In genomic region chr2:594297-594949, GRCh38 we compare ENCODE assay signal across 18 cellular contexts.
A peak's percentile ranks its signal among the peaks of the same experiment; 100 is the strongest.
DNase-seq lines count a peak whose midpoint lies in the region; ATAC-seq, FAIRE-seq and TF ChIP-seq lines count a peak whose summit lies in the region.
"Had no signal": no experiment of that assay in that cellular context is flagged by ENCODE, and none has a peak within 500 bp of the region (broad histone marks: within the 10 kb centered on the region; RNA-seq: fewer than 3 reads in every experiment).

No MANE protein-coding gene starts in this region.

- H3K4me3 Mint-ChIP-seq in neural crest cell, result no peak overlapping the region
- H3K4me3 Mint-ChIP-seq in stimulated activated memory B cell treated with anti-CD40 and anti-IgM and Interleukin-4, amounts not matched to agents 10 μg/mL and 1 μg/mL and 100 μg/mL, for 72 hours, result no peak overlapping the region
- H3K4me3 Mint-ChIP-seq in activated CD4-positive, alpha-beta T cell treated with anti-CD3 and anti-CD28 coated beads, Interleukin-2, amount 10 ng/mL, durations not matched to agents 24 days and 14 days, result no peak overlapping the region
- H3K4me3 Mint-ChIP-seq in CD4-positive, alpha-beta memory T cell, result no peak overlapping the region
- H3K4me3 Mint-ChIP-seq: CD8-positive, alpha-beta T cell had no signal

- no peak for TF ChIP-seq CTCF in K562 (IDR thresholded peaks at IDR 0.05 in 2 of 3, conservative IDR thresholded peaks at IDR 0.05 in 1 of 3; ENCODE audit: insufficient read depth in 2 of 3, low read depth in 1 of 3, low read length in 3 of 3)
- TF ChIP-seq CTCF in neural crest cell (conservative IDR thresholded peaks at IDR 0.05), result no peak

- no peaks in the 10 kb centered on the region for H3K9me3 ChIP-seq in K562 (replicated peaks; ENCODE audit: control insufficient read depth, insufficient read depth, low read depth, low read length)
- H3K9me3 ChIP-seq in CD4-positive, alpha-beta memory T cell (ENCODE audit: control insufficient read depth in 1 of 2, low read length in 2 of 2), result no peaks in the 10 kb centered on the region
- H3K9me3 ChIP-seq: Caco-2 had no signal

- H3K4me2 ChIP-seq in K562 (ENCODE audit: insufficient read depth, low read length) (no peak overlapping the region), mesendoderm (ENCODE audit: low read length) (no peak overlapping the region)

- H3K27me3 Mint-ChIP-seq in neural crest cell (ENCODE audit: low read depth), result no peaks in the 10 kb centered on the region
- no peaks in the 10 kb centered on the region for H3K27me3 Mint-ChIP-seq in stimulated activated memory B cell treated with anti-CD40 and anti-IgM and Interleukin-4, amounts not matched to agents 10 μg/mL and 1 μg/mL and 100 μg/mL, for 72 hours
- peaks cover 12% of the 10 kb centered on the region for H3K27me3 Mint-ChIP-seq in activated CD4-positive, alpha-beta T cell treated with anti-CD3 and anti-CD28 coated beads, Interleukin-2, amount 10 ng/mL, durations not matched to agents 24 days and 14 days
- H3K27me3 Mint-ChIP-seq in CD4-positive, alpha-beta memory T cell, result peaks cover 4 to 7% of the 10 kb centered on the region in 2 donors

- WGBS in K562 (ENCODE audit: insufficient coverage, low coverage, missing lambda C conversion rate), result 18% methylated on average over 21 of the region's 21 CpGs
- WGBS in mesendoderm (ENCODE audit: extremely low coverage, insufficient coverage, low lambda C conversion rate), result no CpG with 5 or more reads among the region's 21 CpGs

- TF ChIP-seq RAD21 in K562 (CRISPR knock-in tag; conservative IDR thresholded peaks at IDR 0.05 in 1 of 2, IDR thresholded peaks at IDR 0.05 in 1 of 2), result no peak

- H3K36me3 ChIP-seq in K562 (ENCODE audit: control insufficient read depth, insufficient read depth, low read length), result no peaks in the 10 kb centered on the region
- no peaks in the 10 kb centered on the region for H3K36me3 ChIP-seq in mesendoderm (ENCODE audit: control insufficient read depth, insufficient read depth, low read length)
- no peaks in the 10 kb centered on the region for H3K36me3 ChIP-seq in CD4-positive, alpha-beta memory T cell (ENCODE audit: insufficient read depth, low read length)

- H3K36me3 Mint-ChIP-seq in neural crest cell (ENCODE audit: low read depth), result no peaks in the 10 kb centered on the region
- no peaks in the 10 kb centered on the region for H3K36me3 Mint-ChIP-seq in stimulated activated memory B cell treated with anti-CD40 and anti-IgM and Interleukin-4, amounts not matched to agents 10 μg/mL and 1 μg/mL and 100 μg/mL, for 72 hours
- H3K36me3 Mint-ChIP-seq in activated CD4-positive, alpha-beta T cell treated with anti-CD3 and anti-CD28 coated beads, Interleukin-2, amount 10 ng/mL, durations not matched to agents 24 days and 14 days (ENCODE audit: low read depth), result no peaks in the 10 kb centered on the region
- H3K36me3 Mint-ChIP-seq in CD4-positive, alpha-beta memory T cell, result no peaks in the 10 kb centered on the region
- H3K36me3 Mint-ChIP-seq: CD8-positive, alpha-beta T cell had no signal

- CTCF ChIA-PET in K562 (lab: Yijun Ruan, JAX; ENCODE audit: low intra/inter-chr PET ratio), result interaction anchor here (0.6 kb wide), 1 partner anchor 95 kb away, joined by 3 read pairs; no protein-coding TSS in a partner anchor
- CTCF ChIA-PET in CD4-positive, alpha-beta memory T cell (lab: Charles Lee; ENCODE audit: partially characterized antibody), result no interaction called here

- POLR2A ChIA-PET in K562 (lab: Yijun Ruan, JAX), result no interaction called here
- POLR2A ChIA-PET in CD4-positive, alpha-beta memory T cell (lab: Charles Lee; ENCODE audit: partially characterized antibody), result no interaction called here

- H4K8ac ChIP-seq in mesendoderm (ENCODE audit: low read depth, low read length), result no peak overlapping the region

- H3K27ac Mint-ChIP-seq in neural crest cell (ENCODE audit: unreplicated experiment), result peak overlapping the region; percentile 73
- no peak overlapping the region for H3K27ac Mint-ChIP-seq in stimulated activated memory B cell treated with anti-CD40 and anti-IgM and Interleukin-4, amounts not matched to agents 10 μg/mL and 1 μg/mL and 100 μg/mL, for 72 hours
- H3K27ac Mint-ChIP-seq in activated CD4-positive, alpha-beta T cell treated with anti-CD3 and anti-CD28 coated beads, Interleukin-2, amount 10 ng/mL, durations not matched to agents 24 days and 14 days, result no peak overlapping the region
- H3K27ac Mint-ChIP-seq in CD4-positive, alpha-beta memory T cell, result no peak overlapping the region
- H3K27ac Mint-ChIP-seq: CD8-positive, alpha-beta T cell had no signal

- H3K79me1 ChIP-seq in mesendoderm (ENCODE audit: low read length), result no peaks in the 10 kb centered on the region

- H4K5ac ChIP-seq in mesendoderm (ENCODE audit: low read length), result no peak overlapping the region

- H3K27ac ChIP-seq in K562 (ENCODE audit: extremely low read depth, low read depth, low read length) (no peak overlapping the region), mesendoderm (ENCODE audit: low read depth, low read length) (no peak overlapping the region)
- H3K27ac ChIP-seq in CD4-positive, alpha-beta memory T cell (ENCODE audit: low read depth, low read length), result no peak overlapping the region
- H3K27ac ChIP-seq: GM23248 had no signal

- H3K9ac ChIP-seq in K562 (ENCODE audit: insufficient read depth in 1 of 2, low read depth in 2 of 2, low read length in 2 of 2), result no peak overlapping the region
- no peak overlapping the region for H3K9ac ChIP-seq in mesendoderm (ENCODE audit: low read length)
- H3K9ac ChIP-seq: GM23248 had no signal

- H3K79me2 ChIP-seq in K562 (ENCODE audit: control insufficient read depth, insufficient read depth, low read length) (no peaks in the 10 kb centered on the region), mesendoderm (ENCODE audit: control insufficient read depth, insufficient read depth, low read length) (no peaks in the 10 kb centered on the region)

- peaks cover 12% of the 10 kb centered on the region for H3K4me1 Mint-ChIP-seq in neural crest cell
- H3K4me1 Mint-ChIP-seq in stimulated activated memory B cell treated with anti-CD40 and anti-IgM and Interleukin-4, amounts not matched to agents 10 μg/mL and 1 μg/mL and 100 μg/mL, for 72 hours, result no peaks in the 10 kb centered on the region
- no peaks in the 10 kb centered on the region for H3K4me1 Mint-ChIP-seq in activated CD4-positive, alpha-beta T cell treated with anti-CD3 and anti-CD28 coated beads, Interleukin-2, amount 10 ng/mL, durations not matched to agents 24 days and 14 days
- no peaks in the 10 kb centered on the region for H3K4me1 Mint-ChIP-seq in CD4-positive, alpha-beta memory T cell

- FAIRE-seq in K562 (lab: Jason Lieb, UNC), result no peak
- FAIRE-seq: G401.6, GM12892, H1 had no signal

- H2AFZ ChIP-seq in K562 (ENCODE audit: low read depth, low read length), result no peak overlapping the region
- H2AFZ ChIP-seq: GM23248 had no signal

- no peaks in the 10 kb centered on the region for H3K9me3 Mint-ChIP-seq in neural crest cell
- H3K9me3 Mint-ChIP-seq in stimulated activated memory B cell treated with anti-CD40 and anti-IgM and Interleukin-4, amounts not matched to agents 10 μg/mL and 1 μg/mL and 100 μg/mL, for 72 hours, result no peaks in the 10 kb centered on the region
- H3K9me3 Mint-ChIP-seq in activated CD4-positive, alpha-beta T cell treated with anti-CD3 and anti-CD28 coated beads, Interleukin-2, amount 10 ng/mL, durations not matched to agents 24 days and 14 days, result no peaks in the 10 kb centered on the region
- no peaks in the 10 kb centered on the region for H3K9me3 Mint-ChIP-seq in CD4-positive, alpha-beta memory T cell
- H3K9me3 Mint-ChIP-seq: CD8-positive, alpha-beta T cell had no signal

- H2BK15ac ChIP-seq in mesendoderm (replicated peaks; ENCODE audit: low read depth), result no peak overlapping the region

- DNase-seq in K562 (ENCODE audit: extremely low read depth in 1 of 4, low spot score in 3 of 4) (no peak), islet precursor cell (peak; percentile 52), neural crest cell (ENCODE audit: low read depth, low spot score) (no peak), mesendoderm (no peak)
- DNase-seq in activated CD4-positive, alpha-beta T cell treated with anti-CD3 and anti-CD28 coated beads, Interleukin-2, amount 10 ng/mL, durations not matched to agents 24 days and 14 days, result no peak
- no peak for DNase-seq in CD4-positive, alpha-beta memory T cell
- DNase-seq: C1 segment of cervical spinal cord; Caco-2; CD8-positive, alpha-beta T cell; DMS153; DND-41; GM23248; H7; HCEC 1CT had no signal

- H2AK5ac ChIP-seq in mesendoderm (ENCODE audit: low read length), result no peak overlapping the region

- H3K4ac ChIP-seq in mesendoderm (ENCODE audit: low read depth, low read length), result no peak overlapping the region

- intact Hi-C loops in K562 (cut with micrococcal nuclease), result no loop called here
- intact Hi-C loops in activated CD4-positive, alpha-beta T cell treated with anti-CD3 and anti-CD28 coated beads, Interleukin-2, amount 10 ng/mL, durations not matched to agents 24 days and 14 days (cut with micrococcal nuclease), result no loop called here
- intact Hi-C loops in CD4-positive, alpha-beta memory T cell (cut with micrococcal nuclease), result no loop called here

- H4K20me1 ChIP-seq in K562 (replicated peaks; ENCODE audit: control insufficient read depth, insufficient read depth, low read length), result no peaks in the 10 kb centered on the region

- in situ Hi-C loops in K562 (cut with MboI), result no loop called here

- no peaks in the 10 kb centered on the region for H3K9me1 ChIP-seq in K562 (ENCODE audit: control insufficient read depth, insufficient read depth, low read length)

- no peak overlapping the region for H3K18ac ChIP-seq in mesendoderm (ENCODE audit: low read length)

- peaks cover 22 to 54% of the 10 kb centered on the region in 2 experiments; a peak in 4 of 5 replicates for H3K27me3 ChIP-seq in K562 (ENCODE audit: control insufficient read depth in 2 of 2, insufficient read depth in 2 of 2, low read length in 2 of 2)
- H3K27me3 ChIP-seq in mesendoderm (ENCODE audit: insufficient read depth, low read length, poor library complexity), result no peaks in the 10 kb centered on the region
- no peaks in the 10 kb centered on the region for H3K27me3 ChIP-seq in CD4-positive, alpha-beta memory T cell (ENCODE audit: insufficient read depth, low read length)

- TF ChIP-seq POLR2A in K562 (conservative IDR thresholded peaks at IDR 0.05), result no peak

- no peak overlapping the region for H3K23ac ChIP-seq in mesendoderm (ENCODE audit: low read length)

- ATAC-seq in K562, result peak; percentile 49; the same call in 2 of the 3 replicates
- peak; percentile 31 for ATAC-seq in stimulated activated memory B cell treated with anti-CD40 and anti-IgM and Interleukin-4, amounts not matched to agents 10 μg/mL and 1 μg/mL and 100 μg/mL, for 72 hours
- ATAC-seq: CD8-positive, alpha-beta T cell had no signal

- no peak overlapping the region for H3K56ac ChIP-seq in mesendoderm (ENCODE audit: low read length)

- TF ChIP-seq EP300 in K562 (IDR thresholded peaks at IDR 0.05; ENCODE audit: low read length), result no peak

- H3K4me3 ChIP-seq in K562, result no peak overlapping the region
- H3K4me3 ChIP-seq in mesendoderm (ENCODE audit: low read length), result no peak overlapping the region
- no peak overlapping the region for H3K4me3 ChIP-seq in CD4-positive, alpha-beta memory T cell (ENCODE audit: low read length in 2 of 2)
- H3K4me3 ChIP-seq: GM23248 had no signal

- no TSS peak for BruUV-seq in K562 (replicated peaks; lab: Mats Ljungman, UMichigan)

- no peak overlapping the region for H2BK120ac ChIP-seq in mesendoderm (ENCODE audit: low read depth, low read length)

- H3K4me1 ChIP-seq in K562 (replicated peaks in 1 of 2; ENCODE audit: control insufficient read depth in 2 of 2, insufficient read depth in 2 of 2, low read length in 2 of 2), result no peaks in the 10 kb centered on the region
- H3K4me1 ChIP-seq in mesendoderm (ENCODE audit: control insufficient read depth, low read depth, low read length), result no peaks in the 10 kb centered on the region
- H3K4me1 ChIP-seq in CD4-positive, alpha-beta memory T cell (ENCODE audit: insufficient read depth, low read length), result no peaks in the 10 kb centered on the region
- H3K4me1 ChIP-seq: Caco-2 had no signal

- no peak overlapping the region for H2BK5ac ChIP-seq in mesendoderm (ENCODE audit: low read length)
